ENCODE assay signal across 9 cellular contexts in the genomic region with DNA sequence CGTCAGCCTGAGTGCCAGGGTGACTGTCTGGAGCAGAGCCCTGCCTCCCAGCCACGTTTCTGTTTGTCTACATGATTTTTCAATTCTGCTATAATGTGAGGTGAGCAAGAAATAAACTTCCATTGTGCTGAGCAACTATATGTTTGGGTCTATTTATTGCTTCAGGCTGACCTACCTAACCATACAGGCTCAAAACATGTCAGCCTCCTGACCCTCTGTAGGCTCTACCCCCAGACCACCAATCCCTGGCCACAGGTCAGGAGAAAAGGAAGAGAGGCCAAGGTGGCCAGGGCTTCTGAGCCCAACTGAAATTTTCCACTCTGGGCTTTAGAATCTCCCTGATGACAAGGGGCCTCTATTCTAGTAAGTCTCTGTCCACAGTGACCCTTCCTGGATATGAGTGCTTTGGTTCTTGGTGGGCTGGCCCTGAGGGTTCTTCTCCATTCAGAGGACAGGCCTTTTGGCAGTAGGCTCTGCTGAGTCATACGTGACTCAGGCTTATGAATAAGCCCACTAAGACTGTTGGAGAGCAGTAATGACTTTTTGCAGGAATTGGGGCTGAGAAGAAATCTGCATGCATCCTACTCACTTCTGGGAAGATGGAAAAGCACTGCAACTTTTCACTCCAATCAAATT.
DNase-seq lines count a peak whose midpoint lies in the region; ATAC-seq and TF ChIP-seq lines count a peak whose summit lies in the region.
"Had no signal": no experiment of that assay in that cellular context is flagged by ENCODE, and none has a peak within 500 bp of the region (broad histone marks: within the 10 kb centered on the region; RNA-seq: fewer than 3 reads in every experiment).

No MANE protein-coding gene starts in this region.

- ATAC-seq in HG03108 (IDR thresholded peaks at IDR 0.05; ENCODE audit: unreplicated experiment) = no peak
- ATAC-seq in T-helper 17 cell = no peak

- H3K4me3 ChIP-seq in epithelial cell of esophagus (ENCODE audit: low read length) = no peak overlapping the region
- H3K4me3 ChIP-seq: tibial artery had no signal

- H3K27me3 Mint-ChIP-seq in osteocyte (ENCODE audit: unreplicated experiment) = no peaks in the 10 kb centered on the region
- peaks cover 25% of the 10 kb centered on the region for H3K27me3 Mint-ChIP-seq in T-helper 17 cell

- peak; percentile 89 for DNase-seq in GM03348 (ENCODE audit: low spot score)
- DNase-seq in NOMO-1 treated with dmso at 0.1 percent for 144 hours (lab: John Stamatoyannopoulos, UW; ENCODE audit: unreplicated experiment) = peak; percentile 42
- DNase-seq in epithelial cell of esophagus (ENCODE audit: low read depth) = peak; percentile 92
- DNase-seq in osteocyte (ENCODE audit: extremely low spot score, unreplicated experiment) = no peak
- DNase-seq in NCI-H1694 (lab: John Stamatoyannopoulos, UW) = no peak
- DNase-seq in T-helper 17 cell = no peak
- no peak for DNase-seq in UCSD-AML1 (lab: John Stamatoyannopoulos, UW; ENCODE audit: unreplicated experiment)
- DNase-seq: tibial artery had no signal

- H3K36me3 Mint-ChIP-seq in osteocyte (ENCODE audit: unreplicated experiment) (no peaks in the 10 kb centered on the region), T-helper 17 cell (ENCODE audit: low read depth) (no peaks in the 10 kb centered on the region)

- TF ChIP-seq CTCF in epithelial cell of esophagus (IDR thresholded peaks at IDR 0.05; ENCODE audit: insufficient read depth, low read depth, low read length, missing control alignments) (no peak), osteocyte (IDR thresholded peaks at IDR 0.05) (no peak)

- H3K4me3 Mint-ChIP-seq in osteocyte (ENCODE audit: unreplicated experiment) (no peak overlapping the region), T-helper 17 cell (no peak overlapping the region)

- no peaks in the 10 kb centered on the region for H3K9me3 ChIP-seq in T-helper 17 cell (ENCODE audit: control insufficient read depth, low read length, poor library complexity, severe bottlenecking)
- H3K9me3 ChIP-seq: tibial artery had no signal

- H3K9me3 Mint-ChIP-seq in osteocyte (ENCODE audit: unreplicated experiment) = no peaks in the 10 kb centered on the region

- H3K4me1 Mint-ChIP-seq in osteocyte (ENCODE audit: unreplicated experiment) (peaks cover 14% of the 10 kb centered on the region), T-helper 17 cell (peaks cover 2% of the 10 kb centered on the region)

- H3K27ac Mint-ChIP-seq in osteocyte (ENCODE audit: unreplicated experiment) (peak overlapping the region; percentile 31), T-helper 17 cell (no peak overlapping the region)

Comparison
In these comparisons a context has a peak if more than half of its experiments do, and no peak if none do; other contexts are left out.
1. DNase-seq: peak in GM03348 (single experiment), NOMO-1 treated with dmso at 0.1 percent for 144 hours (single experiment) and epithelial cell of esophagus (single experiment); none in osteocyte (single experiment), NCI-H1694 (single experiment), T-helper 17 cell (0 of 3) and UCSD-AML1 (single experiment).